ENCODE assay signal across 10 cellular contexts in the genomic region with DNA sequence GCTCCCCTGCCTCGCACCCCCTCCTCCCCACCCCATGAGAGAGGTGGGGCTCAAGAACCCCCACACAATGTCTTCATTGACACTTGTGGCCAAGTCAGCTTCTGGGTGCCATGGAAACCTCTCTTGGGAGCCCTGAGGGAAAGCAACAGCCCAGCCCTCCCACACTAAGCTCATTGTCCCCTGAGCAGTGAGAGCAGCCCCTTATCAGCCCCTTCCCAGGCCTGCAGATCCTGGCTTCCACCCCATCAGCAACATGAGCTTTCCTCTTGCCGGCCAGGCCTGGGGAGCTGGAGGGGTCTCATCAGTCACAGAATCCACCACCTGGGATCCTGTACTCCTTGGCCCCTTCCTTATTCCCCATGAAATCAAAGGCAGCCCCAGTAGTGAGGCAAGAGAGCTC.
A peak's percentile ranks its signal among the peaks of the same experiment; 100 is the strongest.
DNase-seq lines count a peak whose midpoint lies in the region; ATAC-seq and TF ChIP-seq lines count a peak whose summit lies in the region.
"Had no signal": no experiment of that assay in that cellular context is flagged by ENCODE, and none has a peak within 500 bp of the region (broad histone marks: within the 10 kb centered on the region; RNA-seq: fewer than 3 reads in every experiment).

No MANE protein-coding gene starts in this region.

- peaks cover 20% of the 10 kb centered on the region for H3K36me3 Mint-ChIP-seq in activated naive CD4-positive, alpha-beta T cell treated with anti-CD3 and anti-CD28 coated beads, Interleukin-2, amount 10 ng/mL, durations not matched to agents 7 days and 5 days
- no peaks in the 10 kb centered on the region for H3K36me3 Mint-ChIP-seq in activated naive CD4-positive, alpha-beta T cell treated with anti-CD3 and anti-CD28 coated beads for 36 hours (ENCODE audit: low read depth)

- H3K36me3 ChIP-seq in ectodermal cell (ENCODE audit: control insufficient read depth, insufficient read depth, low read length), result no peaks in the 10 kb centered on the region
- H3K36me3 ChIP-seq in muscle layer of colon (ENCODE audit: insufficient read depth, low read length), result no peaks in the 10 kb centered on the region
- no peaks in the 10 kb centered on the region for H3K36me3 ChIP-seq in upper lobe of right lung
- H3K36me3 ChIP-seq in osteoblast (ENCODE audit: insufficient read depth, low read length), result no peaks in the 10 kb centered on the region
- H3K36me3 ChIP-seq in colonic mucosa, result no peaks in the 10 kb centered on the region

- no peak overlapping the region for H3K9ac ChIP-seq in muscle layer of colon (ENCODE audit: low read length)
- no peak overlapping the region for H3K9ac ChIP-seq in colonic mucosa (ENCODE audit: low read depth in 2 of 2, low read length in 2 of 2)

- H3K4me1 Mint-ChIP-seq in activated naive CD4-positive, alpha-beta T cell treated with anti-CD3 and anti-CD28 coated beads, Interleukin-2, amount 10 ng/mL, durations not matched to agents 7 days and 5 days, result peaks cover 93% of the 10 kb centered on the region
- peaks cover 58% of the 10 kb centered on the region for H3K4me1 Mint-ChIP-seq in activated naive CD4-positive, alpha-beta T cell treated with anti-CD3 and anti-CD28 coated beads for 36 hours (ENCODE audit: low read depth)

- CTCF ChIA-PET in activated naive CD4-positive, alpha-beta T cell treated with anti-CD3 and anti-CD28 coated beads, Interleukin-2, amount 10 ng/mL, durations not matched to agents 7 days and 5 days (lab: Charles Lee), result no interaction called here
- CTCF ChIA-PET in activated naive CD4-positive, alpha-beta T cell treated with anti-CD3 and anti-CD28 coated beads for 36 hours (lab: Charles Lee), result interaction anchor here (1.6 kb wide), 1 partner anchor 108 kb away, joined by 5 read pairs; a partner anchor contains a TSS

- H3K9me3 ChIP-seq in ectodermal cell (ENCODE audit: control insufficient read depth, low read length), result no peaks in the 10 kb centered on the region
- H3K9me3 ChIP-seq in muscle layer of colon (ENCODE audit: low read length), result no peaks in the 10 kb centered on the region
- H3K9me3 ChIP-seq in upper lobe of right lung, result no peaks in the 10 kb centered on the region
- no peaks in the 10 kb centered on the region for H3K9me3 ChIP-seq in osteoblast (ENCODE audit: low read depth, low read length)
- H3K9me3 ChIP-seq in colonic mucosa, result no peaks in the 10 kb centered on the region
- H3K9me3 ChIP-seq: body of pancreas had no signal

- peaks cover 23% of the 10 kb centered on the region for H3K4me1 ChIP-seq in ectodermal cell (ENCODE audit: control insufficient read depth, insufficient read depth, low read length)
- H3K4me1 ChIP-seq in muscle layer of colon (ENCODE audit: insufficient read depth, low read length), result peaks cover 62% of the 10 kb centered on the region
- H3K4me1 ChIP-seq in upper lobe of right lung, result peaks cover 64% of the 10 kb centered on the region
- H3K4me1 ChIP-seq in osteoblast (ENCODE audit: insufficient read depth, low read length), result peaks cover 45% of the 10 kb centered on the region
- H3K4me1 ChIP-seq in colonic mucosa, result no peaks in the 10 kb centered on the region

- no peak for ATAC-seq in upper lobe of right lung

- DNase-seq in activated naive CD4-positive, alpha-beta T cell treated with anti-CD3 and anti-CD28 coated beads, Interleukin-2, amount 10 ng/mL, durations not matched to agents 7 days and 5 days, result no peak
- DNase-seq in activated naive CD4-positive, alpha-beta T cell treated with anti-CD3 and anti-CD28 coated beads for 36 hours, result no peak
- no peak for DNase-seq in upper lobe of right lung
- DNase-seq in COR-L47 (lab: John Stamatoyannopoulos, UW), result no peak
- DNase-seq in osteoblast (ENCODE audit: insufficient read length, low spot score, missing footprints), result no peak
- DNase-seq in colonic mucosa, result no peak
- DNase-seq: stimulated activated CD4-positive, alpha-beta T cell treated with anti-CD3 and anti-CD28 coated beads, Interleukin-12 subunit alpha, Interleukin-12 subunit beta, amount 100 ng/mL, for 4 hours had no signal

- H2AFZ ChIP-seq in osteoblast (ENCODE audit: low read length), result no peak overlapping the region

- TF ChIP-seq CTCF in upper lobe of right lung (IDR thresholded peaks at IDR 0.05), result no peak
- TF ChIP-seq CTCF in osteoblast (IDR thresholded peaks at IDR 0.05; ENCODE audit: extremely low read depth, low read depth, low read length), result no peak
- no peak for TF ChIP-seq CTCF in colonic mucosa (IDR thresholded peaks at IDR 0.05)

- WGBS in ectodermal cell, 2 experiments, result 63 to 84% methylated on average over 2 of the region's 2 CpGs

- H3K27me3 Mint-ChIP-seq in activated naive CD4-positive, alpha-beta T cell treated with anti-CD3 and anti-CD28 coated beads, Interleukin-2, amount 10 ng/mL, durations not matched to agents 7 days and 5 days, result peaks cover 4% of the 10 kb centered on the region
- H3K27me3 Mint-ChIP-seq in activated naive CD4-positive, alpha-beta T cell treated with anti-CD3 and anti-CD28 coated beads for 36 hours (ENCODE audit: low read depth), result no peaks in the 10 kb centered on the region

- H3K4me3 Mint-ChIP-seq in activated naive CD4-positive, alpha-beta T cell treated with anti-CD3 and anti-CD28 coated beads, Interleukin-2, amount 10 ng/mL, durations not matched to agents 7 days and 5 days, result no peak overlapping the region
- no peak overlapping the region for H3K4me3 Mint-ChIP-seq in activated naive CD4-positive, alpha-beta T cell treated with anti-CD3 and anti-CD28 coated beads for 36 hours

- H3K27ac ChIP-seq in ectodermal cell (ENCODE audit: insufficient read depth, low read depth, low read length, poor library complexity, severe bottlenecking) (peak overlapping the region; percentile 80), muscle layer of colon (ENCODE audit: low read depth, low read length) (peak overlapping the region; percentile 57), upper lobe of right lung (peak overlapping the region; percentile 85), osteoblast (ENCODE audit: low read depth, low read length) (no peak overlapping the region), colonic mucosa (no peak overlapping the region)
- H3K27ac ChIP-seq: body of pancreas had no signal

- no peaks in the 10 kb centered on the region for H4K20me1 ChIP-seq in osteoblast (ENCODE audit: insufficient read depth, low read length)

- peak overlapping the region; percentile 92 for H3K27ac Mint-ChIP-seq in activated naive CD4-positive, alpha-beta T cell treated with anti-CD3 and anti-CD28 coated beads, Interleukin-2, amount 10 ng/mL, durations not matched to agents 7 days and 5 days
- H3K27ac Mint-ChIP-seq in activated naive CD4-positive, alpha-beta T cell treated with anti-CD3 and anti-CD28 coated beads for 36 hours, result no peak overlapping the region

- no peaks in the 10 kb centered on the region for H3K27me3 ChIP-seq in ectodermal cell (ENCODE audit: control insufficient read depth, insufficient read depth, low read length, poor library complexity, severe bottlenecking)
- no peaks in the 10 kb centered on the region for H3K27me3 ChIP-seq in muscle layer of colon (ENCODE audit: control insufficient read depth in 1 of 2, insufficient read depth in 2 of 2, low read length in 2 of 2)
- no peaks in the 10 kb centered on the region for H3K27me3 ChIP-seq in upper lobe of right lung
- no peaks in the 10 kb centered on the region for H3K27me3 ChIP-seq in osteoblast (ENCODE audit: insufficient read depth, low read length)
- H3K27me3 ChIP-seq in colonic mucosa, result no peaks in the 10 kb centered on the region
- H3K27me3 ChIP-seq: body of pancreas had no signal

- H3K9me3 Mint-ChIP-seq in activated naive CD4-positive, alpha-beta T cell treated with anti-CD3 and anti-CD28 coated beads, Interleukin-2, amount 10 ng/mL, durations not matched to agents 7 days and 5 days, result peaks cover 7% of the 10 kb centered on the region
- H3K9me3 Mint-ChIP-seq in activated naive CD4-positive, alpha-beta T cell treated with anti-CD3 and anti-CD28 coated beads for 36 hours, result peaks cover 1% of the 10 kb centered on the region

- H3K4me3 ChIP-seq in ectodermal cell (ENCODE audit: insufficient read depth, low read depth, low read length) (no peak overlapping the region), muscle layer of colon (ENCODE audit: low read depth in 1 of 2, low read length in 2 of 2) (peak overlapping the region in 1 of 2 donors; percentile 20), upper lobe of right lung (no peak overlapping the region), osteoblast (ENCODE audit: insufficient read depth, low read length) (no peak overlapping the region), colonic mucosa (no peak overlapping the region)
- H3K4me3 ChIP-seq: body of pancreas had no signal

- intact Hi-C loops in activated naive CD4-positive, alpha-beta T cell treated with anti-CD3 and anti-CD28 coated beads for 36 hours (cut with micrococcal nuclease), result no loop called here
- intact Hi-C loops in upper lobe of right lung (cut with DNase I) (no loop called here), colonic mucosa (cut with DNase I) (no loop called here)

- H3K4me2 ChIP-seq in osteoblast (ENCODE audit: insufficient read depth, low read length), result no peak overlapping the region

- H3K79me2 ChIP-seq in osteoblast (ENCODE audit: insufficient read depth, low read length), result no peaks in the 10 kb centered on the region

Comparison
In these comparisons a context has a peak if more than half of its experiments do, and no peak if none do; other contexts are left out.
1. H3K27ac ChIP-seq: peak in ectodermal cell (single experiment), muscle layer of colon (single experiment) and upper lobe of right lung (single experiment); none in osteoblast (single experiment) and colonic mucosa (single experiment).